ENCODE assay signal across 9 cellular contexts in the genomic region with DNA sequence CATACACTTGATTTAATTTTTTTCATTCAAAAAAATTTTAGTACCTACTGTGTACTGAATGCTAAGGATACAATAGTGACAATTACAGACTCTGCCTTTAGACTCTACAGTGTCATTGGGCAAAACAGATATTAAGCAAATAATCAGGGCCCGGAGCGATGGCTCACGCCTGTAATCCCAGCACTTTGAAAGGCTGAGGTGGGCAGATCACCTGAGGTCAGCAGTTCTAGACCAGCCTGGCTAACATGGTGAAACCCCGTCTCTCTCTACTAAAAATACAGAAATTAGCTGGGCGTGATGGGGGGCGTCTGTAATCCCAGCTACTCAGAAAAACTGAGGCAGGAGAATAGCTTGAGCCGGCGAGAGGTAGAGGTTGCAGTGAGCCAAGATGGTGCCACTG. TPM values are rescaled to one million over a fixed set of nuclear protein-coding genes. Genes with fewer than 3 reads are reported as not detected.
DNase-seq lines count a peak whose midpoint lies in the region; ATAC-seq, FAIRE-seq and TF ChIP-seq lines count a peak whose summit lies in the region.
"Had no signal": no experiment of that assay in that cellular context is flagged by ENCODE, and none has a peak within 500 bp of the region (broad histone marks: within the 10 kb centered on the region; RNA-seq: fewer than 3 reads in every experiment).

No MANE protein-coding gene starts in this region.

- H3K27me3 ChIP-seq in right atrium auricular region: no peaks in the 10 kb centered on the region
- H3K27me3 ChIP-seq in K562 (ENCODE audit: control insufficient read depth in 2 of 2, insufficient read depth in 2 of 2, low read length in 2 of 2): no peaks in the 10 kb centered on the region
- no peaks in the 10 kb centered on the region for H3K27me3 ChIP-seq in lower lobe of right lung (ENCODE audit: low read depth)
- no peaks in the 10 kb centered on the region for H3K27me3 ChIP-seq in uterus
- no peaks in the 10 kb centered on the region for H3K27me3 ChIP-seq in upper lobe of left lung

- intact Hi-C loops in cardiac septum (cut with DNase I) (loop anchor here (2.0 to 5.0 kb wide), 2 partner anchors 15 to 181 kb away; a partner anchor contains a TSS), K562 (cut with micrococcal nuclease) (loop anchor here (5.0 kb wide), 1 partner anchor 71 kb away; a partner anchor contains a TSS), lower lobe of right lung (cut with DNase I) (no loop called here), uterus (cut with DNase I; ENCODE audit: low total_unique reads) (no loop called here)

- peak overlapping the region; percentile 85 for H3K4me2 ChIP-seq in K562 (ENCODE audit: insufficient read depth, low read length)

- H3K4me1 ChIP-seq in right atrium auricular region (peaks cover 0 to 35% of the 10 kb centered on the region in 2 donors), K562 (replicated peaks in 1 of 2; ENCODE audit: control insufficient read depth in 2 of 2, insufficient read depth in 2 of 2, low read length in 2 of 2) (peaks cover 11 to 28% of the 10 kb centered on the region in 2 experiments; a peak in 4 of 5 replicates), lower lobe of right lung (peaks cover 18% of the 10 kb centered on the region), uterus (no peaks in the 10 kb centered on the region), upper lobe of left lung (peaks cover 0 to 22% (median 6%) of the 10 kb centered on the region in 4 donors)

- peak overlapping the region; percentile 72 to 93; a peak in 3 of 4 replicates for H3K9ac ChIP-seq in K562 (ENCODE audit: insufficient read depth in 1 of 2, low read depth in 2 of 2, low read length in 2 of 2)

- BruUV-seq in K562 (replicated peaks; lab: Mats Ljungman, UMichigan): no TSS peak

- peaks cover 58% of the 10 kb centered on the region for H3K79me2 ChIP-seq in K562 (ENCODE audit: control insufficient read depth, insufficient read depth, low read length)

- H3K9me3 ChIP-seq in right atrium auricular region (no peaks in the 10 kb centered on the region), K562 (replicated peaks; ENCODE audit: control insufficient read depth, insufficient read depth, low read depth, low read length) (no peaks in the 10 kb centered on the region), lower lobe of right lung (no peaks in the 10 kb centered on the region), uterus (no peaks in the 10 kb centered on the region), upper lobe of left lung (no peaks in the 10 kb centered on the region)

- POLR2A ChIA-PET in K562 (lab: Yijun Ruan, JAX): interaction anchor here (0.7 to 5.7 kb wide), 6 partner anchors 9 to 26 kb away, joined by 3 to 54 read pairs (median 4); a partner anchor contains a TSS

- ATAC-seq in K562 (no peak), lower lobe of right lung (no peak), upper lobe of left lung (ENCODE audit: low FRiP score in 2 of 2) (no peak)

- no peak for FAIRE-seq in K562 (lab: Jason Lieb, UNC)

- no peak for TF ChIP-seq RAD21 in K562 (CRISPR knock-in tag; conservative IDR thresholded peaks at IDR 0.05 in 1 of 2, IDR thresholded peaks at IDR 0.05 in 1 of 2)

- TF ChIP-seq EP300 in K562 (IDR thresholded peaks at IDR 0.05; ENCODE audit: low read length) (no peak), upper lobe of left lung (IDR thresholded peaks at IDR 0.05) (no peak)

- TF ChIP-seq CTCF in right atrium auricular region (IDR thresholded peaks at IDR 0.05) (no peak), K562 (IDR thresholded peaks at IDR 0.05 in 2 of 3, conservative IDR thresholded peaks at IDR 0.05 in 1 of 3; ENCODE audit: insufficient read depth in 2 of 3, low read depth in 1 of 3, low read length in 3 of 3) (no peak), lower lobe of right lung (IDR thresholded peaks at IDR 0.05) (no peak), uterus (IDR thresholded peaks at IDR 0.05) (no peak), upper lobe of left lung (IDR thresholded peaks at IDR 0.05) (no peak)

- H3K4me3 ChIP-seq in right atrium auricular region (peak overlapping the region; percentile 78 to 95), K562 (peak overlapping the region; percentile 88), lower lobe of right lung (peak overlapping the region; percentile 69), uterus (peak overlapping the region in 1 of 2 donors; percentile 93), upper lobe of left lung (peak overlapping the region in 1 of 4 donors; percentile 94)

- TF ChIP-seq POLR2A in K562 (conservative IDR thresholded peaks at IDR 0.05) (no peak), uterus (IDR thresholded peaks at IDR 0.05) (no peak), upper lobe of left lung (IDR thresholded peaks at IDR 0.05) (no peak)

- 0 out of 2 replicates have a peak, but pooled peaks cover 3% of the 10 kb centered on the region for H4K20me1 ChIP-seq in K562 (replicated peaks; ENCODE audit: control insufficient read depth, insufficient read depth, low read length)

- 37% methylated on average over 8 of the region's 8 CpGs for WGBS in K562 (ENCODE audit: insufficient coverage, low coverage, missing lambda C conversion rate)
- 84 to 87% methylated on average over 8 of the region's 8 CpGs for WGBS in upper lobe of left lung, 2 donors

- DNase-seq in right atrium auricular region (ENCODE audit: low spot score): no peak
- no peak for DNase-seq in cardiac septum (ENCODE audit: low spot score)
- no peak for DNase-seq in K562 (ENCODE audit: extremely low read depth in 1 of 4, low spot score in 3 of 4)
- DNase-seq in lower lobe of right lung: no peak
- DNase-seq in uterus: no peak
- no peak for DNase-seq in upper lobe of left lung
- DNase-seq in mucosa of gallbladder (ENCODE audit: low spot score): no peak
- no peak for DNase-seq in nucleus accumbens (lab: John Stamatoyannopoulos, UW)
- DNase-seq: activated CD4-positive, CD25-positive, alpha-beta regulatory T cell had no signal

- H3K9me1 ChIP-seq in K562 (ENCODE audit: control insufficient read depth, insufficient read depth, low read length): no peaks in the 10 kb centered on the region

- H3K36me3 ChIP-seq in right atrium auricular region (no peaks in the 10 kb centered on the region), K562 (ENCODE audit: control insufficient read depth, insufficient read depth, low read length) (peaks cover 8% of the 10 kb centered on the region; the same call in 2 of the 3 replicates), lower lobe of right lung (no peaks in the 10 kb centered on the region), uterus (no peaks in the 10 kb centered on the region), upper lobe of left lung (no peaks in the 10 kb centered on the region)

- H2AFZ ChIP-seq in K562 (ENCODE audit: low read depth, low read length): no peak overlapping the region

- CTCF ChIA-PET in K562 (lab: Yijun Ruan, JAX; ENCODE audit: low intra/inter-chr PET ratio): no interaction called here

- H3K27ac ChIP-seq in right atrium auricular region: peak overlapping the region in 1 of 2 donors; percentile 98
- peak overlapping the region; percentile 11; the same call in 1 of the 3 replicates for H3K27ac ChIP-seq in K562 (ENCODE audit: extremely low read depth, low read depth, low read length)
- H3K27ac ChIP-seq in lower lobe of right lung: peak overlapping the region; percentile 92
- H3K27ac ChIP-seq in uterus: peak overlapping the region; percentile 92 to 96
- H3K27ac ChIP-seq in upper lobe of left lung: peak overlapping the region in 1 of 4 donors; percentile 96

- in situ Hi-C loops in K562 (cut with MboI): no loop called here

RNA-seq across cellular contexts. Expression of a gene that starts 1.4 kb away (rescaled TPM):
- total RNA-seq in right atrium auricular region (10 to 100 TPM; 14.3 to 18.7 TPM), cardiac septum (22.4 TPM), K562 (2014; rRNA removed) (12.9 and 14.6 TPM in 2 replicates), K562 (2014; rRNA removed; fragmentation: Illumina TruSeq; extraction: Trizol) (25.6 and 29.4 TPM in 2 replicates), K562 (2015; rRNA removed; fragmentation: Illumina TruSeq; extraction: Trizol) (18.1 and 20.1 TPM in 2 replicates), K562 (2021) (16.0 and 16.8 TPM in 2 replicates), lower lobe of right lung (14.1 TPM), uterus (10 to 100 TPM; 16.8 to 36.4 (median 24.2) TPM), upper lobe of left lung (10 to 100 TPM in 3 of 6 donors, 1 to 10 TPM in 3; 6.3 to 16.8 (median 10.5) TPM), mucosa of gallbladder (11.8 TPM)
- total RNA-seq in K562 (2011; cell fraction: chromatin; rRNA removed; ENCODE audit: low replicate concordance): 11.5 and 22.5 TPM in 2 replicates
- total RNA-seq in K562 (2011; cell fraction: nucleolus; rRNA removed): 9.7 and 10.1 TPM in 2 replicates
- total RNA-seq in K562 (2011; cell fraction: nucleoplasm; rRNA removed): 10.9 and 13.0 TPM in 2 replicates
- polyA plus RNA-seq in K562 (2011; rRNA removed) (11.1 and 16.6 TPM in 2 replicates), K562 (2014; fragmentation: Illumina TruSeq; extraction: Trizol) (18.2 and 20.2 TPM in 2 replicates), K562 (2014; fragmentation: Nextera tagmentation; extraction: Ambion mirVana) (1 to 10 TPM; 3.4 to 4.1 TPM), K562 (2014; rRNA removed) (13.8 and 16.2 TPM in 2 replicates)
- 2.8 and 5.3 TPM in 2 replicates for polyA plus RNA-seq in K562 (2011; cell fraction: cytosol; rRNA removed)
- 1.9 and 2.3 TPM in 2 replicates for polyA plus RNA-seq in K562 (2011; cell fraction: nucleus; rRNA removed)
- 11.0 and 15.5 TPM in 2 replicates for polyA plus RNA-seq in K562 (2012)
- 8.1 and 11.4 TPM in 2 replicates for polyA minus RNA-seq in K562 (2011; rRNA and poly(A)+ RNA removed)
- polyA minus RNA-seq in K562 (2011; cell fraction: cytosol; rRNA and poly(A)+ RNA removed): 6.1 and 8.8 TPM in 2 replicates
- 3.1 and 4.8 TPM in 2 replicates for polyA minus RNA-seq in K562 (2011; cell fraction: nucleus; rRNA and poly(A)+ RNA removed)

RNA-seq across cellular contexts. Expression of a gene that starts 14.7 kb away (rescaled TPM):
- total RNA-seq in right atrium auricular region (1 to 10 TPM; 6.0 to 6.7 TPM), cardiac septum (14.3 TPM), K562 (2014; rRNA removed) (10.8 and 11.4 TPM in 2 replicates), K562 (2014; rRNA removed; fragmentation: Illumina TruSeq; extraction: Trizol) (21.6 and 22.4 TPM in 2 replicates), K562 (2015; rRNA removed; fragmentation: Illumina TruSeq; extraction: Trizol) (20.6 and 21.6 TPM in 2 replicates), K562 (2021) (18.5 and 18.8 TPM in 2 replicates), lower lobe of right lung (24.3 TPM), uterus (10 to 100 TPM; 14.1 to 67.5 (median 32.3) TPM), upper lobe of left lung (10 to 100 TPM; 17.8 to 51.3 (median 25.3) TPM), mucosa of gallbladder (16.3 TPM)
- 28.1 and 119 TPM in 2 replicates for total RNA-seq in K562 (2011; cell fraction: chromatin; rRNA removed; ENCODE audit: low replicate concordance)
- total RNA-seq in K562 (2011; cell fraction: nucleolus; rRNA removed): 12.7 and 18.3 TPM in 2 replicates
- 37.1 and 61.3 TPM in 2 replicates for total RNA-seq in K562 (2011; cell fraction: nucleoplasm; rRNA removed)
- polyA plus RNA-seq in K562 (2011; rRNA removed) (11.0 and 11.7 TPM in 2 replicates), K562 (2014; fragmentation: Illumina TruSeq; extraction: Trizol) (8.9 and 10.9 TPM in 2 replicates), K562 (2014; fragmentation: Nextera tagmentation; extraction: Ambion mirVana) (1 to 10 TPM; 3.2 to 4.0 TPM), K562 (2014; rRNA removed) (6.4 and 7.7 TPM in 2 replicates)
- polyA plus RNA-seq in K562 (2011; cell fraction: cytosol; rRNA removed): 1.6 and 4.6 TPM in 2 replicates
- 18.8 and 26.5 TPM in 2 replicates for polyA plus RNA-seq in K562 (2011; cell fraction: nucleus; rRNA removed)
- polyA plus RNA-seq in K562 (2012): 5.6 TPM in 2 replicates
- polyA minus RNA-seq in K562 (2011; rRNA and poly(A)+ RNA removed): 30.0 and 41.1 TPM in 2 replicates
- polyA minus RNA-seq in K562 (2011; cell fraction: cytosol; rRNA and poly(A)+ RNA removed): 8.7 TPM in 2 replicates
- polyA minus RNA-seq in K562 (2011; cell fraction: nucleus; rRNA and poly(A)+ RNA removed): 37.0 and 67.3 TPM in 2 replicates

Comparison
In these comparisons a context has a peak if more than half of its experiments do, and no peak if none do; other contexts are left out.
1. intact Hi-C loops: an anchor here in cardiac septum (2.0 to 5.0 kb wide) and K562 (5.0 kb wide); none called in lower lobe of right lung and uterus.